In genomic region chr16:4846901-4847773, GRCh38 we compare ENCODE assay signal across 8 cellular contexts. TPM values are rescaled to one million over a fixed set of nuclear protein-coding genes. Genes with fewer than 3 reads are reported as not detected.
DNase-seq lines count a peak whose midpoint lies in the region; ATAC-seq, FAIRE-seq and TF ChIP-seq lines count a peak whose summit lies in the region.

Gene GLYR1, minus strand, starts transcription at chr16:4847288. Its CDS starts 23 bp downstream, at chr16:4847265.
Gene UBN1, plus strand, starts transcription at chr16:4847481. Its CDS starts 5,437 bp downstream, at chr16:4852918.

- H3K4me1 ChIP-seq in pancreas (peaks cover 17 to 43% (median 22%) of the 10 kb centered on the region in 3 donors), tibial artery (peaks cover 0 to 55% (median 45%) of the 10 kb centered on the region in 4 donors)

- peaks cover 72% of the 10 kb centered on the region for H3K79me2 ChIP-seq in SU-DHL-6 (ENCODE audit: insufficient read depth, low read length)

- ATAC-seq in HG02678 (IDR thresholded peaks at IDR 0.05; ENCODE audit: unreplicated experiment) = peak; percentile 87
- peak; percentile 96 for ATAC-seq in Right ventricle myocardium superior (ENCODE audit: poor library complexity)
- ATAC-seq in pancreas = peak; percentile 94 to 98 (median 94)

- H3K27me3 ChIP-seq in SU-DHL-6 (ENCODE audit: low read length) (no peaks in the 10 kb centered on the region), pancreas (no peaks in the 10 kb centered on the region), tibial artery (no peaks in the 10 kb centered on the region)

- H3K4me2 ChIP-seq in SU-DHL-6 (ENCODE audit: low read depth, low read length, poor library complexity, severe bottlenecking) = peak within 1 kb of the TSS; percentile 98

- H4K20me1 ChIP-seq in SU-DHL-6 (ENCODE audit: low read depth, low read length) = peaks cover 4% of the 10 kb centered on the region; the same call in 1 of the 2 replicates

- 0 to 1% methylated on average over 76 to 126 of the region's 126 CpGs for WGBS in pancreas, 2 donors

- no peaks in the 10 kb centered on the region for H3K9me3 ChIP-seq in SU-DHL-6 (ENCODE audit: insufficient read depth, low read length)
- H3K9me3 ChIP-seq in pancreas = no peaks in the 10 kb centered on the region
- no peaks in the 10 kb centered on the region for H3K9me3 ChIP-seq in tibial artery

- TF ChIP-seq POLR2A in GM10847 (IDR thresholded peaks at IDR 0.05; ENCODE audit: extremely low read depth, insufficient read length) = peak; percentile 86

- H3K27ac ChIP-seq in SU-DHL-6 (ENCODE audit: low read depth, low read length) (peak within 1 kb of the TSS; percentile 74), pancreas (peak within 1 kb of the TSS; percentile 90 to 97 (median 94)), tibial artery (peak within 1 kb of the TSS; percentile 91)

- no peaks in the 10 kb centered on the region for H3K9me2 ChIP-seq in SU-DHL-6 (replicated peaks; ENCODE audit: insufficient read depth, low read length)

- H3F3A ChIP-seq in SU-DHL-6 (ENCODE audit: insufficient read depth) = peaks cover 6% of the 10 kb centered on the region

- H3K36me3 ChIP-seq in SU-DHL-6 (ENCODE audit: low read length) (peaks cover 9% of the 10 kb centered on the region; the same call in 1 of the 2 replicates), pancreas (peaks cover 0 to 23% (median 2%) of the 10 kb centered on the region in 3 donors), tibial artery (peaks cover 27 to 34% (median 30%) of the 10 kb centered on the region in 3 donors)

- H2AFZ ChIP-seq in SU-DHL-6 (ENCODE audit: low read depth, low read length, severe bottlenecking) = peak within 1 kb of the TSS; percentile 85

- no peak for TF ChIP-seq CTCF in SU-DHL-6 (IDR thresholded peaks at IDR 0.05; ENCODE audit: insufficient read depth, low read length, poor library complexity, severe bottlenecking)
- TF ChIP-seq CTCF in pancreas (IDR thresholded peaks at IDR 0.05) = no peak
- TF ChIP-seq CTCF in tibial artery (IDR thresholded peaks at IDR 0.05) = peak in 1 of 2 experiments; percentile 15

- intact Hi-C loops in Right ventricle myocardium superior (cut with DNase I) (loop anchor here (5.0 kb wide), 1 partner anchor 45 kb away; the partner anchor contains the start of gene ROGDI), pancreas (cut with DNase I) (loop anchor here in 1 of 3 donors (10.0 kb wide), 1 partner anchor 108 kb away; the partner anchor contains the start of gene SEC14L5), tibial artery (cut with DNase I; ENCODE audit: low total_unique reads) (loop anchor here (5.0 kb wide), 1 partner anchor 80 kb away; the partner anchor contains the start of gene ZNF500)

- DNase-seq in NCI-H128 (lab: John Stamatoyannopoulos, UW; ENCODE audit: unreplicated experiment) = peak; percentile 89
- DNase-seq in activated naive CD8-positive, alpha-beta T cell treated with anti-CD3 and anti-CD28 coated beads, Interleukin-2, amount 50 U/mL, for 16 hours (ENCODE audit: low read depth, low spot score) = peak; percentile 100
- peak; percentile 100 for DNase-seq in Right ventricle myocardium superior
- DNase-seq in pancreas = peak; percentile 99 to 100 (median 100)
- DNase-seq in tibial artery = peak; percentile 99 to 100

- peak within 1 kb of the TSS; percentile 96 for H3K9ac ChIP-seq in SU-DHL-6 (ENCODE audit: low read length)

- H3K4me3 ChIP-seq in SU-DHL-6 (ENCODE audit: insufficient read depth, low read length, poor library complexity, severe bottlenecking) (peak within 1 kb of the TSS; percentile 95), pancreas (peak within 1 kb of the TSS; percentile 76 to 98 (median 93)), tibial artery (peak within 1 kb of the TSS; percentile 79 to 95)

- no peak for FAIRE-seq in pancreas (lab: Jason Lieb, UNC)

RNA-seq across cellular contexts. Expression of gene GLYR1, which starts in this region (rescaled TPM):
- total RNA-seq in Right ventricle myocardium superior (93.3 TPM), pancreas (10 to 100 TPM; 27.2 to 58.6 (median 40.4) TPM)
- polyA plus RNA-seq in pancreas = 10 to 100 TPM; 33.0 to 41.4 TPM

RNA-seq across cellular contexts. Expression of gene UBN1, which starts in this region (rescaled TPM):
- 42.1 TPM for total RNA-seq in Right ventricle myocardium superior
- 10 to 100 TPM; 10.4 to 17.3 (median 12.4) TPM for total RNA-seq in pancreas
- 10 to 100 TPM in 1 of 2 donors, 1 to 10 TPM in 1; 8.0 to 10.1 TPM for polyA plus RNA-seq in pancreas

Comparison
In these comparisons a context has a peak if more than half of its experiments do, and no peak if none do; other contexts are left out.
1. Peak in every context shown above with its lines: DNase-seq, ATAC-seq, H3K4me3 ChIP-seq and H3K27ac ChIP-seq.